ENCODE assay signal across 23 cellular contexts in genomic region chr20:61795669-61796630, GRCh38.
"Had no signal": no experiment of that assay in that cellular context is flagged by ENCODE, and none has a peak within 500 bp of the region (broad histone marks: within the 10 kb centered on the region; RNA-seq: fewer than 3 reads in every experiment).

No MANE protein-coding gene starts in this region.

- H3K9me3 Mint-ChIP-seq: activated CD4-positive, alpha-beta memory T cell treated with anti-CD3 and anti-CD28 coated beads for 36 hours; activated naive CD4-positive, alpha-beta T cell treated with anti-CD3 and anti-CD28 coated beads for 36 hours; activated T-cell treated with anti-CD3 and anti-CD28 coated beads, Interleukin-2, amount 50 U/mL, for 4 hours had no signal

- DNase-seq: activated CD4-positive, alpha-beta memory T cell treated with anti-CD3 and anti-CD28 coated beads for 36 hours; activated CD4-positive, alpha-beta T cell treated with anti-CD3 and anti-CD28 coated beads, Interleukin-2, amount 10 ng/mL, durations not matched to agents 7 days and 5 days; activated CD4-positive, CD25-positive, alpha-beta regulatory T cell; activated CD8-positive, alpha-beta memory T cell treated with anti-CD3 and anti-CD28 coated beads for 24 hours; activated effector memory CD4-positive, alpha-beta T cell treated with anti-CD3 and anti-CD28 coated beads, Interleukin-2, amount 50 U/mL, for 16 hours; activated naive CD4-positive, alpha-beta T cell treated with anti-CD3 and anti-CD28 coated beads for 36 hours; activated T-cell treated with anti-CD3 and anti-CD28 coated beads, Interleukin-2, amount 50 U/mL, for 4 hours; amygdala; KG1; NCI-H1048; NCI-H146; NCI-H187 treated with DMSO at 0.1 percent for 48 hours; NCI-H2081 treated with DMSO at 0.1 percent for 48 hours; NCI-H446; NCI-H524; PC-3; SIG-M5; T-helper 1 cell had no signal

- H3K27ac ChIP-seq: cardiac muscle cell, SK-N-MC, VCaP had no signal

- H3K27ac Mint-ChIP-seq: activated CD4-positive, alpha-beta memory T cell treated with anti-CD3 and anti-CD28 coated beads for 36 hours; activated CD4-positive, alpha-beta T cell treated with anti-CD3 and anti-CD28 coated beads, Interleukin-2, amount 10 ng/mL, durations not matched to agents 7 days and 5 days; activated naive CD4-positive, alpha-beta T cell treated with anti-CD3 and anti-CD28 coated beads for 36 hours; activated naive CD8-positive, alpha-beta T cell had no signal

- H3K4me1 Mint-ChIP-seq: activated CD4-positive, alpha-beta T cell treated with anti-CD3 and anti-CD28 coated beads, Interleukin-2, amount 10 ng/mL, durations not matched to agents 7 days and 5 days had no signal

- ATAC-seq: activated T-cell treated with anti-CD3 and anti-CD28 coated beads, Interleukin-2, amount 50 U/mL, for 4 hours; PC-3 had no signal

- H3K36me3 Mint-ChIP-seq: activated CD4-positive, alpha-beta memory T cell treated with anti-CD3 and anti-CD28 coated beads for 36 hours; activated naive CD8-positive, alpha-beta T cell; brain had no signal

- H3K36me3 ChIP-seq: cardiac muscle cell had no signal

- H3K27me3 ChIP-seq: cardiac muscle cell had no signal

- H3K4me3 Mint-ChIP-seq: activated CD4-positive, alpha-beta memory T cell treated with anti-CD3 and anti-CD28 coated beads for 36 hours; activated CD4-positive, alpha-beta T cell treated with anti-CD3 and anti-CD28 coated beads, Interleukin-2, amount 10 ng/mL, durations not matched to agents 7 days and 5 days; activated naive CD4-positive, alpha-beta T cell treated with anti-CD3 and anti-CD28 coated beads for 36 hours; activated naive CD8-positive, alpha-beta T cell; activated T-cell treated with anti-CD3 and anti-CD28 coated beads, Interleukin-2, amount 50 U/mL, for 4 hours; brain had no signal

- H3K4me3 ChIP-seq: cardiac muscle cell, SK-N-MC had no signal

- H3K27me3 Mint-ChIP-seq: activated CD4-positive, alpha-beta T cell treated with anti-CD3 and anti-CD28 coated beads, Interleukin-2, amount 10 ng/mL, durations not matched to agents 7 days and 5 days; activated naive CD8-positive, alpha-beta T cell; brain had no signal
